1 cellular context compared by ENCODE assay signal in genomic region chr1:26058052-26058595, GRCh38.
TF ChIP-seq lines count a peak whose summit lies in the region.

No MANE protein-coding gene starts in this region.

TF ChIP-seq in K562, 482 proteins besides CTCF, POLR2A, EP300 and RAD21:
- TF ChIP-seq ADNP (tag; IDR thresholded peaks at IDR 0.05) (peak; percentile 91), ZNF740 (CRISPR knock-in tag; IDR thresholded peaks at IDR 0.05) (peak; percentile 92), ZNF740 (tag; IDR thresholded peaks at IDR 0.05) (peak in 1 of 2 experiments; percentile 80; a peak in 2 of 4 replicates), CHD4 (IDR thresholded peaks at IDR 0.05; ENCODE audit: insufficient read depth, insufficient replicate concordance, low read depth, low read length, poor library complexity, severe bottlenecking) (peak; percentile 73), KDM1A (IDR thresholded peaks at IDR 0.05) (peak; percentile 72 to 80; a peak in 3 of 4 replicates), ZNF57 (CRISPR knock-in tag; IDR thresholded peaks at IDR 0.05) (no peak), ATF3 (IDR thresholded peaks at IDR 0.05) (no peak), ATF3 (CRISPR knock-in tag; conservative IDR thresholded peaks at IDR 0.05) (no peak), RCOR1 (IDR thresholded peaks at IDR 0.05; ENCODE audit: borderline replicate concordance in 1 of 2, low read depth in 2 of 2, low read length in 2 of 2) (peak; percentile 45 to 63; a peak in 3 of 4 replicates), YY1 (IDR thresholded peaks at IDR 0.05; ENCODE audit: borderline replicate concordance in 1 of 3, control insufficient read depth in 1 of 3, extremely low read depth in 1 of 3, insufficient read depth in 3 of 3, insufficient read length in 1 of 3, insufficient replicate concordance in 2 of 3, low read depth in 1 of 3, low read length in 2 of 3) (no peak), MTA2 (IDR thresholded peaks at IDR 0.05; ENCODE audit: low read depth) (no peak), RBM25 (IDR thresholded peaks at IDR 0.05; ENCODE audit: low read depth, low read length, severe bottlenecking) (peak; percentile 97), SMARCA5 (IDR thresholded peaks at IDR 0.05) (peak; percentile 78; the same call in 1 of the 2 replicates), RBM17 (IDR thresholded peaks at IDR 0.05; ENCODE audit: borderline replicate concordance, low read depth, low read length) (no peak), PTBP1 (IDR thresholded peaks at IDR 0.05; ENCODE audit: low read depth, low read length) (0 out of 2 replicates have a peak, but pooled peaks have one; percentile 42), FOXM1 (IDR thresholded peaks at IDR 0.05; ENCODE audit: low read depth) (no peak), FOXM1 (CRISPR knock-in tag; IDR thresholded peaks at IDR 0.05; ENCODE audit: low read depth) (no peak), CREB5 (CRISPR knock-in tag; IDR thresholded peaks at IDR 0.05) (no peak), BCOR (IDR thresholded peaks at IDR 0.05) (peak; percentile 95), SIN3B (IDR thresholded peaks at IDR 0.05; ENCODE audit: low read depth) (no peak), CBX1 (IDR thresholded peaks at IDR 0.05; ENCODE audit: low read depth) (peak; percentile 64; the same call in 1 of the 2 replicates), ZNF280B (CRISPR knock-in tag; IDR thresholded peaks at IDR 0.05) (no peak), HDAC2 (IDR thresholded peaks at IDR 0.05) (peak; percentile 40; the same call in 1 of the 2 replicates), FOXK1 (CRISPR knock-in tag; IDR thresholded peaks at IDR 0.05; ENCODE audit: borderline replicate concordance) (no peak)
